Comparison of ENCODE assay signal across 8 cellular contexts in the genomic region with DNA sequence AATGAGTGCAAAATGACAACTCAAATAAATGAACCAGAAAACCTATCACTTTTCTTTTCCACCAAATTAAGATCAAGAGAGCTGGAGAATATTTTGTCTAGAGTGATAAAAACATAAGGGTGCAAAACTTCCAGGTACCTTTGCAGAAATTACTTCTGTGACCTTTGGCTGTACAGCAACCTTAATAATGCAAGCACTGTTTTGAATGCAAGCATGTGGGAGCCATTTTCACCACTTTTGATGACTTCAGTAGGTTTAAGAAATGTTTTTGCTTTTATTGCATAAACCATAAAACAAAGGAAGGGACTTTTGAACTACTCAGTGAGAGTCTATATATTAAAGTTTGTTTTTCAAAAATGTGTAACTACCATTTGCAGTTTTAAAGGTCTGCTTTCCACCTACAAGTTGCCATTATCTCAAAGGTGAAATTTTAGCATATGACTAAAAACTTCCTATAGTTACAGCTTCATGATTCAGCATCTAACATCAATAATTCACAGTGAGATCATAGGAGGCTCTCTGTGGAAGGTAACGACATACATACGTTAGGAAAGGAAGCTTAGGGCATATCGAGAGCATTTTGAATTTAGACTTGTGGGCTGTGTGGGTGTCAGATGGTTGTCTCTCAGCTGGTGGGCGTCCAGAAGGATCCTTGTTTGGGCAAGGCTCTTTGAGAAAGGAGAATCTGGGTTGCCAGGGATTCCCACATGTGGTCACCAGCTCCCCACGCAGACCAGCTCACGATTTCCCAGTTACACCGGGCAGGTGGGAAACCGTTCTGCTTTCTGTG. TPM values are rescaled to one million over a fixed set of nuclear protein-coding genes. Genes with fewer than 3 reads are reported as not detected.
DNase-seq lines count a peak whose midpoint lies in the region; ATAC-seq and TF ChIP-seq lines count a peak whose summit lies in the region.

No MANE protein-coding gene starts in this region.

- peak overlapping the region; percentile 87 for H3K4me3 Mint-ChIP-seq in MCF 10A (ENCODE audit: unreplicated experiment)

- no TSS peak for BruUV-seq in MCF 10A (replicated peaks; lab: Mats Ljungman, UMichigan)

- H3K9me3 ChIP-seq in SJCRH30 (replicated peaks) (no peaks in the 10 kb centered on the region), mucosa of stomach (ENCODE audit: control insufficient read depth, low read length) (no peaks in the 10 kb centered on the region)

- POLR2A ChIA-PET in MCF 10A (lab: Yijun Ruan, JAX), result interaction anchor here (0.8 to 12.5 kb wide), 29 partner anchors 8 to 254 kb away, joined by 3 to 446 read pairs (median 10); a partner anchor contains a TSS

- H3K27me3 ChIP-seq in SJCRH30 (no peaks in the 10 kb centered on the region), mucosa of stomach (ENCODE audit: control insufficient read depth, insufficient read depth, low read length) (no peaks in the 10 kb centered on the region)

- H3K4me1 ChIP-seq in SJCRH30 (peaks cover 28% of the 10 kb centered on the region), mucosa of stomach (ENCODE audit: control insufficient read depth, insufficient read depth, low read length) (peaks cover 20% of the 10 kb centered on the region)

- peaks cover 39% of the 10 kb centered on the region for H3K4me1 Mint-ChIP-seq in MCF 10A (ENCODE audit: insufficient read depth, unreplicated experiment)

- intact Hi-C loops in MCF 10A (cut with micrococcal nuclease), result loop anchor here (1.0 kb wide), 1 partner anchor 149 kb away; no protein-coding TSS in a partner anchor

- no peak for ATAC-seq in HG02798 (IDR thresholded peaks at IDR 0.05; ENCODE audit: poor library complexity, unreplicated experiment)
- ATAC-seq in HG03135 (IDR thresholded peaks at IDR 0.05; ENCODE audit: unreplicated experiment), result no peak

- no peaks in the 10 kb centered on the region for H3K9me3 Mint-ChIP-seq in MCF 10A (ENCODE audit: unreplicated experiment)

- no peak for TF ChIP-seq CTCF in GM10266 (IDR thresholded peaks at IDR 0.05; ENCODE audit: control insufficient read depth, insufficient read depth, low read depth, missing control alignments)
- no peak for TF ChIP-seq CTCF in MCF 10A (IDR thresholded peaks at IDR 0.05; ENCODE audit: unreplicated experiment)

- peak overlapping the region; percentile 43 for H3K27ac ChIP-seq in SJCRH30

- H3K27ac Mint-ChIP-seq in MCF 10A (ENCODE audit: low read depth, unreplicated experiment), result peak overlapping the region; percentile 59

- peaks cover 41% of the 10 kb centered on the region for H3K36me3 Mint-ChIP-seq in MCF 10A (ENCODE audit: insufficient read depth, unreplicated experiment)

- H3K27me3 Mint-ChIP-seq in MCF 10A (ENCODE audit: insufficient read depth, unreplicated experiment), result no peaks in the 10 kb centered on the region

- peak overlapping the region; percentile 77 for H3K4me3 ChIP-seq in SJCRH30
- H3K4me3 ChIP-seq in mucosa of stomach (ENCODE audit: low read length), result no peak overlapping the region

- H3K9ac ChIP-seq in mucosa of stomach (ENCODE audit: low read length), result peak overlapping the region; percentile 51

- CTCF ChIA-PET in MCF 10A (lab: Yijun Ruan, JAX), result interaction anchor here (0.8 to 6.0 kb wide), 17 partner anchors 35 to 151 kb away, joined by 3 to 67 read pairs (median 4); no protein-coding TSS in a partner anchor

- peak; percentile 43 for DNase-seq in GM10266 (ENCODE audit: extremely low spot score)
- peak in 1 of 2 experiments; percentile 36 for DNase-seq in SJCRH30
- peak; percentile 47 for DNase-seq in MCF 10A (ENCODE audit: unreplicated experiment)
- peak; percentile 55 for DNase-seq in superior temporal gyrus (ENCODE audit: extremely low spot score)
- no peak for DNase-seq in pons (ENCODE audit: low spot score)

- H3K36me3 ChIP-seq in SJCRH30 (peaks cover 30% of the 10 kb centered on the region), mucosa of stomach (ENCODE audit: control insufficient read depth, insufficient read depth, low read length) (no peaks in the 10 kb centered on the region)

RNA-seq across cellular contexts. Expression of a gene that starts 1.1 kb away (rescaled TPM):
- 103 and 126 TPM in 2 replicates for total RNA-seq in SJCRH30 (2014; rRNA removed; shearing (Covaris generic))
- total RNA-seq in MCF 10A (2022), result 183 and 225 TPM in 2 replicates
